In the genomic region with DNA sequence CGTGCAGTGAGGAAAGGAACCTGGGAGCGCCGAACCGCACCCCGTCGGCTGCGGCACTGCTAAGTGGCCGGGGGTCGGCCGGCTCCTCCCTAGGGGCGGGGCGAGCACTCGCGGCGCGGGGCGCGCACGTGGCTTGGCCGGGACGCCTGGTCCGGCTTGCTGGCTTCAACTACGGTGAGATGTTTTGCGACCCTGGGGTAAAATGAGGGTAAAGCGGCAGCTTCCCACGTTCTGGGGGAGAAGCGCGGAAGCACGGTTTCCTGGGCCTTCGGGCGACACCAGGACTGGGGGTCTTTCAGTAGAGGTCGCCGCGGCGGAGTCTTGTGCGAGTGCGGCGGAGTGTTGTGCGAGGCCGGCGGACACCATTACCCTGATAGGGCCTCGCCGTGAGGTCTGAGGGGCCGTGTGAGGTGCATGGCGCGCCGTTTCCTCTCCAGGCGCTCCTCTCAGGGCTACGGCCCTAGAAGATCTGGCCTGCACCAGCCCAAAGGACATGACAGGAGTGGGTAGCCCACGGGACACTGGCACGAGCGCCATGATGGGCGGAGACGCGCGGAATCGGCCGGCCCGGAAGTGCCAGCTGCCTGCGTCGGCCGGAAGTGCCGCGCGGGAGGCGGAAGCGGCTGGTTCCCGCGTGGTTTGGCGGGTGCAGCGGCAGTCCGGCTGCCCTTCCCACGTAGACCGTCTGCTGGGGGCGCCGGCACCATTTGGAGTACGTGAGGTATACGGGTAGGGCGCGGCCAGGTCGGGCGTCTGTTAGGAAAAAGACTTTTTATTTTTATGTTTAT, we compare ENCODE assay signal across 1 cellular context.
A peak's percentile ranks its signal among the peaks of the same experiment; 100 is the strongest.
TF ChIP-seq lines count a peak whose summit lies in the region.

A gene with protein sequence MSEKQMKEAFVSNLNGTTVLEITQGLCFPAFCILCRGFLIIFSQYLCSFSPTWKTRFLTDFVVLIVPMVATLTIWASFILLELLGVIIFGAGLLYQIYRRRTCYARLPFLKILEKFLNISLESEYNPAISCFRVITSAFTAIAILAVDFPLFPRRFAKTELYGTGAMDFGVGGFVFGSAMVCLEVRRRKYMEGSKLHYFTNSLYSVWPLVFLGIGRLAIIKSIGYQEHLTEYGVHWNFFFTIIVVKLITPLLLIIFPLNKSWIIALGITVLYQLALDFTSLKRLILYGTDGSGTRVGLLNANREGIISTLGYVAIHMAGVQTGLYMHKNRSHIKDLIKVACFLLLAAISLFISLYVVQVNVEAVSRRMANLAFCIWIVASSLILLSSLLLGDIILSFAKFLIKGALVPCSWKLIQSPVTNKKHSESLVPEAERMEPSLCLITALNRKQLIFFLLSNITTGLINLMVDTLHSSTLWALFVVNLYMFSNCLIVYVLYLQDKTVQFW (plus strand): TSS at position 107 of the 788 bp plus-strand sequence. CDS start 2,115 bp downstream, outside the sequence.

TF ChIP-seq in HEK293, 187 proteins besides CTCF, POLR2A, EP300 and RAD21 (continued from another document and continues in another):
- TF ChIP-seq, protein P1, sequence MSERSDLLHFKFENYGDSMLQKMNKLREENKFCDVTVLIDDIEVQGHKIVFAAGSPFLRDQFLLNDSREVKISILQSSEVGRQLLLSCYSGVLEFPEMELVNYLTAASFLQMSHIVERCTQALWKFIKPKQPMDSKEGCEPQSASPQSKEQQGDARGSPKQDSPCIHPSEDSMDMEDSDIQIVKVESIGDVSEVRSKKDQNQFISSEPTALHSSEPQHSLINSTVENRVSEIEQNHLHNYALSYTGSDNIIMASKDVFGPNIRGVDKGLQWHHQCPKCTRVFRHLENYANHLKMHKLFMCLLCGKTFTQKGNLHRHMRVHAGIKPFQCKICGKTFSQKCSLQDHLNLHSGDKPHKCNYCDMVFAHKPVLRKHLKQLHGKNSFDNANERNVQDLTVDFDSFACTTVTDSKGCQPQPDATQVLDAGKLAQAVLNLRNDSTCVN (tag by site-specific recombination; optimal IDR thresholded peaks at IDR 0.05): peak; percentile 96
- TF ChIP-seq RBAK (tag by site-specific recombination; IDR thresholded peaks at IDR 0.05): no peak
- no peak for TF ChIP-seq ZNF138 (tag by site-specific recombination; IDR thresholded peaks at IDR 0.05; ENCODE audit: borderline replicate concordance)
- TF ChIP-seq, protein P2, sequence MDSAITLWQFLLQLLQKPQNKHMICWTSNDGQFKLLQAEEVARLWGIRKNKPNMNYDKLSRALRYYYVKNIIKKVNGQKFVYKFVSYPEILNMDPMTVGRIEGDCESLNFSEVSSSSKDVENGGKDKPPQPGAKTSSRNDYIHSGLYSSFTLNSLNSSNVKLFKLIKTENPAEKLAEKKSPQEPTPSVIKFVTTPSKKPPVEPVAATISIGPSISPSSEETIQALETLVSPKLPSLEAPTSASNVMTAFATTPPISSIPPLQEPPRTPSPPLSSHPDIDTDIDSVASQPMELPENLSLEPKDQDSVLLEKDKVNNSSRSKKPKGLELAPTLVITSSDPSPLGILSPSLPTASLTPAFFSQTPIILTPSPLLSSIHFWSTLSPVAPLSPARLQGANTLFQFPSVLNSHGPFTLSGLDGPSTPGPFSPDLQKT (IDR thresholded peaks at IDR 0.05; ENCODE audit: borderline replicate concordance, low read depth, low read length): peak; percentile 40; the same call in 1 of the 2 replicates
- no peak for TF ChIP-seq ZNF354C (tag by site-specific recombination; IDR thresholded peaks at IDR 0.05; ENCODE audit: borderline replicate concordance, low read depth)
- no peak; the same call in 1 of the 2 replicates for TF ChIP-seq ZNF223 (tag by site-specific recombination; IDR thresholded peaks at IDR 0.05)
- no peak for TF ChIP-seq ZNF239 (tag by site-specific recombination; IDR thresholded peaks at IDR 0.05)
- no peak for TF ChIP-seq GLI2 (tag by site-specific recombination; IDR thresholded peaks at IDR 0.05; ENCODE audit: borderline replicate concordance, low read depth)
- TF ChIP-seq, protein P3, sequence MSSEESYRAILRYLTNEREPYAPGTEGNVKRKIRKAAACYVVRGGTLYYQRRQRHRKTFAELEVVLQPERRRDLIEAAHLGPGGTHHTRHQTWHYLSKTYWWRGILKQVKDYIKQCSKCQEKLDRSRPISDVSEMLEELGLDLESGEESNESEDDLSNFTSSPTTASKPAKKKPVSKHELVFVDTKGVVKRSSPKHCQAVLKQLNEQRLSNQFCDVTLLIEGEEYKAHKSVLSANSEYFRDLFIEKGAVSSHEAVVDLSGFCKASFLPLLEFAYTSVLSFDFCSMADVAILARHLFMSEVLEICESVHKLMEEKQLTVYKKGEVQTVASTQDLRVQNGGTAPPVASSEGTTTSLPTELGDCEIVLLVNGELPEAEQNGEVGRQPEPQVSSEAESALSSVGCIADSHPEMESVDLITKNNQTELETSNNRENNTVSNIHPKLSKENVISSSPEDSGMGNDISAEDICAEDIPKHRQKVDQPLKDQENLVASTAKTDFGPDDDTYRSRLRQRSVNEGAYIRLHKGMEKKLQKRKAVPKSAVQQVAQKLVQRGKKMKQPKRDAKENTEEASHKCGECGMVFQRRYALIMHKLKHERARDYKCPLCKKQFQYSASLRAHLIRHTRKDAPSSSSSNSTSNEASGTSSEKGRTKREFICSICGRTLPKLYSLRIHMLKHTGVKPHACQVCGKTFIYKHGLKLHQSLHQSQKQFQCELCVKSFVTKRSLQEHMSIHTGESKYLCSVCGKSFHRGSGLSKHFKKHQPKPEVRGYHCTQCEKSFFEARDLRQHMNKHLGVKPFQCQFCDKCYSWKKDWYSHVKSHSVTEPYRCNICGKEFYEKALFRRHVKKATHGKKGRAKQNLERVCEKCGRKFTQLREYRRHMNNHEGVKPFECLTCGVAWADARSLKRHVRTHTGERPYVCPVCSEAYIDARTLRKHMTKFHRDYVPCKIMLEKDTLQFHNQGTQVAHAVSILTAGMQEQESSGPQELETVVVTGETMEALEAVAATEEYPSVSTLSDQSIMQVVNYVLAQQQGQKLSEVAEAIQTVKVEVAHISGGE (tag by site-specific recombination; conservative IDR thresholded peaks at IDR 0.05; ENCODE audit: low read depth): peak; percentile 96
- no peak for TF ChIP-seq ZNF184 (tag by site-specific recombination; IDR thresholded peaks at IDR 0.05)
- TF ChIP-seq ZNF140 (tag by site-specific recombination; IDR thresholded peaks at IDR 0.05): no peak
- peak; percentile 42; the same call in 1 of the 2 replicates for TF ChIP-seq ZNF394 (tag by site-specific recombination; IDR thresholded peaks at IDR 0.05; ENCODE audit: borderline replicate concordance)
- TF ChIP-seq, protein P4, sequence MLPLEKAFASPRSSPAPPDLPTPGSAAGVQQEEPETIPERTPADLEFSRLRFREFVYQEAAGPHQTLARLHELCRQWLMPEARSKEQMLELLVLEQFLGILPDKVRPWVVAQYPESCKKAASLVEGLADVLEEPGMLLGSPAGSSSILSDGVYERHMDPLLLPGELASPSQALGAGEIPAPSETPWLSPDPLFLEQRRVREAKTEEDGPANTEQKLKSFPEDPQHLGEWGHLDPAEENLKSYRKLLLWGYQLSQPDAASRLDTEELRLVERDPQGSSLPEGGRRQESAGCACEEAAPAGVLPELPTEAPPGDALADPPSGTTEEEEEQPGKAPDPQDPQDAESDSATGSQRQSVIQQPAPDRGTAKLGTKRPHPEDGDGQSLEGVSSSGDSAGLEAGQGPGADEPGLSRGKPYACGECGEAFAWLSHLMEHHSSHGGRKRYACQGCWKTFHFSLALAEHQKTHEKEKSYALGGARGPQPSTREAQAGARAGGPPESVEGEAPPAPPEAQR (tag by site-specific recombination; IDR thresholded peaks at IDR 0.05): no peak
- peak; percentile 72 for TF ChIP-seq ZFHX2 (tag by site-specific recombination; conservative IDR thresholded peaks at IDR 0.05)
- TF ChIP-seq, protein P5, sequence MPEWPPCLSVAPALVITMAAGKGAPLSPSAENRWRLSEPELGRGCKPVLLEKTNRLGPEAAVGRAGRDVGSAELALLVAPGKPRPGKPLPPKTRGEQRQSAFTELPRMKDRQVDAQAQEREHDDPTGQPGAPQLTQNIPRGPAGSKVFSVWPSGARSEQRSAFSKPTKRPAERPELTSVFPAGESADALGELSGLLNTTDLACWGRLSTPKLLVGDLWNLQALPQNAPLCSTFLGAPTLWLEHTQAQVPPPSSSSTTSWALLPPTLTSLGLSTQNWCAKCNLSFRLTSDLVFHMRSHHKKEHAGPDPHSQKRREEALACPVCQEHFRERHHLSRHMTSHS (tag by site-specific recombination; IDR thresholded peaks at IDR 0.05): no peak
- peak; percentile 93 for TF ChIP-seq GLIS2 (tag by site-specific recombination; IDR thresholded peaks at IDR 0.05)
- no peak for TF ChIP-seq ZSCAN23 (tag by site-specific recombination; IDR thresholded peaks at IDR 0.05)
- TF ChIP-seq ZNF571 (tag by site-specific recombination; IDR thresholded peaks at IDR 0.05): no peak
- TF ChIP-seq ZNF76 (tag by site-specific recombination; IDR thresholded peaks at IDR 0.05; ENCODE audit: borderline replicate concordance, low read depth): peak; percentile 53; the same call in 1 of the 2 replicates
- TF ChIP-seq, protein P6, sequence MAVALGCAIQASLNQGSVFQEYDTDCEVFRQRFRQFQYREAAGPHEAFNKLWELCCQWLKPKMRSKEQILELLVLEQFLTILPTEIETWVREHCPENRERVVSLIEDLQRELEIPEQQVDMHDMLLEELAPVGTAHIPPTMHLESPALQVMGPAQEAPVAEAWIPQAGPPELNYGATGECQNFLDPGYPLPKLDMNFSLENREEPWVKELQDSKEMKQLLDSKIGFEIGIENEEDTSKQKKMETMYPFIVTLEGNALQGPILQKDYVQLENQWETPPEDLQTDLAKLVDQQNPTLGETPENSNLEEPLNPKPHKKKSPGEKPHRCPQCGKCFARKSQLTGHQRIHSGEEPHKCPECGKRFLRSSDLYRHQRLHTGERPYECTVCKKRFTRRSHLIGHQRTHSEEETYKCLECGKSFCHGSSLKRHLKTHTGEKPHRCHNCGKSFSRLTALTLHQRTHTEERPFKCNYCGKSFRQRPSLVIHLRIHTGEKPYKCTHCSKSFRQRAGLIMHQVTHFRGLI (tag by site-specific recombination; IDR thresholded peaks at IDR 0.05): peak; percentile 97
- TF ChIP-seq ZNF311 (tag by site-specific recombination; IDR thresholded peaks at IDR 0.05; ENCODE audit: borderline replicate concordance): no peak
- TF ChIP-seq ZNF596 (tag by site-specific recombination; IDR thresholded peaks at IDR 0.05): no peak
- no peak for TF ChIP-seq ZNF48 (tag by site-specific recombination; IDR thresholded peaks at IDR 0.05)
- no peak for TF ChIP-seq SCRT1 (tag by site-specific recombination; IDR thresholded peaks at IDR 0.05; ENCODE audit: borderline replicate concordance)
- TF ChIP-seq, protein P7, sequence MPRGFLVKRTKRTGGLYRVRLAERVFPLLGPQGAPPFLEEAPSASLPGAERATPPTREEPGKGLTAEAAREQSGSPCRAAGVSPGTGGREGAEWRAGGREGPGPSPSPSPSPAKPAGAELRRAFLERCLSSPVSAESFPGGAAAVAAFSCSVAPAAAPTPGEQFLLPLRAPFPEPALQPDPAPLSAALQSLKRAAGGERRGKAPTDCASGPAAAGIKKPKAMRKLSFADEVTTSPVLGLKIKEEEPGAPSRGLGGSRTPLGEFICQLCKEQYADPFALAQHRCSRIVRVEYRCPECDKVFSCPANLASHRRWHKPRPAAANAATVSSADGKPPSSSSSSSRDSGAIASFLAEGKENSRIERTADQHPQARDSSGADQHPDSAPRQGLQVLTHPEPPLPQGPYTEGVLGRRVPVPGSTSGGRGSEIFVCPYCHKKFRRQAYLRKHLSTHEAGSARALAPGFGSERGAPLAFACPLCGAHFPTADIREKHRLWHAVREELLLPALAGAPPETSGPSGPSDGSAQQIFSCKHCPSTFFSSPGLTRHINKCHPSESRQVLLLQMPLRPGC (tag by site-specific recombination; IDR thresholded peaks at IDR 0.05): no peak
- TF ChIP-seq ZNF2 (tag by site-specific recombination; IDR thresholded peaks at IDR 0.05): no peak
- TF ChIP-seq ZNF112 (tag by site-specific recombination; IDR thresholded peaks at IDR 0.05): no peak
- no peak for TF ChIP-seq ZNF37A (tag by site-specific recombination; IDR thresholded peaks at IDR 0.05)
- peak; percentile 73 for TF ChIP-seq ZNF341 (tag by site-specific recombination; IDR thresholded peaks at IDR 0.05; ENCODE audit: low read depth)
- TF ChIP-seq, protein P8, sequence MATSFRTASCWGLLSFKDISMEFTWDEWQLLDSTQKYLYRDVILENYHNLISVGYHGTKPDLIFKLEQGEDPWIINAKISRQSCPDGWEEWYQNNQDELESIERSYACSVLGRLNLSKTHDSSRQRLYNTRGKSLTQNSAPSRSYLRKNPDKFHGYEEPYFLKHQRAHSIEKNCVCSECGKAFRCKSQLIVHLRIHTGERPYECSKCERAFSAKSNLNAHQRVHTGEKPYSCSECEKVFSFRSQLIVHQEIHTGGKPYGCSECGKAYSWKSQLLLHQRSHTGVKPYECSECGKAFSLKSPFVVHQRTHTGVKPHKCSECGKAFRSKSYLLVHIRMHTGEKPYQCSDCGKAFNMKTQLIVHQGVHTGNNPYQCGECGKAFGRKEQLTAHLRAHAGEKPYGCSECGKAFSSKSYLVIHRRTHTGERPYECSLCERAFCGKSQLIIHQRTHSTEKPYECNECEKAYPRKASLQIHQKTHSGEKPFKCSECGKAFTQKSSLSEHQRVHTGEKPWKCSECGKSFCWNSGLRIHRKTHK (tag by site-specific recombination; IDR thresholded peaks at IDR 0.05): no peak
- no peak for TF ChIP-seq ZNF664 (tag by site-specific recombination; IDR thresholded peaks at IDR 0.05)
- TF ChIP-seq TCF7L2 (IDR thresholded peaks at IDR 0.05; ENCODE audit: borderline replicate concordance, low read depth, low read length): no peak
- no peak for TF ChIP-seq OVOL3 (tag by site-specific recombination; IDR thresholded peaks at IDR 0.05)
- TF ChIP-seq GLIS1 (tag by site-specific recombination; IDR thresholded peaks at IDR 0.05): peak; percentile 72
- TF ChIP-seq ZNF791 (tag by site-specific recombination; IDR thresholded peaks at IDR 0.05): no peak
- TF ChIP-seq OSR2 (tag by site-specific recombination; IDR thresholded peaks at IDR 0.05): no peak
- TF ChIP-seq ZNF335 (tag by site-specific recombination; conservative IDR thresholded peaks at IDR 0.05): no peak; the same call in 1 of the 2 replicates
- TF ChIP-seq ZNF416 (tag by site-specific recombination; IDR thresholded peaks at IDR 0.05): no peak
- no peak for TF ChIP-seq ZNF707 (tag by site-specific recombination; IDR thresholded peaks at IDR 0.05)
- no peak for TF ChIP-seq ZNF510 (tag by site-specific recombination; IDR thresholded peaks at IDR 0.05; ENCODE audit: insufficient replicate concordance)
- no peak; the same call in none of the 2 replicates for TF ChIP-seq SP7 (tag by site-specific recombination; IDR thresholded peaks at IDR 0.05)
- TF ChIP-seq ZNF558 (tag by site-specific recombination; IDR thresholded peaks at IDR 0.05): no peak
- no peak for TF ChIP-seq ZNF10 (tag by site-specific recombination; IDR thresholded peaks at IDR 0.05)
- no peak for TF ChIP-seq ZNF677 (tag by site-specific recombination; IDR thresholded peaks at IDR 0.05)
- 0 out of 2 replicates have a peak, but pooled peaks have one; percentile 59 for TF ChIP-seq ZFP37 (tag by site-specific recombination; IDR thresholded peaks at IDR 0.05)
- TF ChIP-seq ZNF221 (tag by site-specific recombination; IDR thresholded peaks at IDR 0.05; ENCODE audit: borderline replicate concordance): no peak
- no peak for TF ChIP-seq ZNF560 (tag by site-specific recombination; IDR thresholded peaks at IDR 0.05; ENCODE audit: borderline replicate concordance)
- no peak for TF ChIP-seq GFI1B (tag by site-specific recombination; IDR thresholded peaks at IDR 0.05)
- TF ChIP-seq KLF16 (tag by site-specific recombination; IDR thresholded peaks at IDR 0.05): peak; percentile 74; the same call in 1 of the 2 replicates
- TF ChIP-seq YY1 (tag by site-specific recombination; IDR thresholded peaks at IDR 0.05): peak; percentile 91
- TF ChIP-seq ZXDB (tag by site-specific recombination; IDR thresholded peaks at IDR 0.05): no peak
